ENCODE assay signal across 1 cellular context in the genomic region with DNA sequence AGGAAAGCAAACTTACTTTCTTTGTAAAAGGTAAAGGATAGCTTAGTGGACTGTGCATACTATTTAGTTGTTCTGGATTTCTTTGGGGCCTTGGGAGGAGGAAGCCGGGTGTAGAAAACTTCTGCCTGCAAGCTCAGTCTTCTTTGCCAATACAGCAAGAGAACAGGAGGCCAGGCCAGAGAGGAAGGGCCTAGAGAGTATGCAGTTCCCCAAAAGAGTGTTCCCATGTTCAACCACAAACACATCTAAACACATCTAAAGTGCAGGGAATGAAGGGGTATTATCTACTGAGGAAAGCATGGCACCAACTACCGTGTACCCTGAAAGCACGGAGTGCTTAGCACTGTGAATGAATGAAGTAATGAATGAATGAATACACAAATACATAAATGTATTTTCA.
TF ChIP-seq lines count a peak whose summit lies in the region.

No MANE protein-coding gene starts in this region.

TF ChIP-seq in GM23338, 12 proteins besides CTCF, POLR2A, EP300 and RAD21 (continued from another document):
- TF ChIP-seq, protein P1, sequence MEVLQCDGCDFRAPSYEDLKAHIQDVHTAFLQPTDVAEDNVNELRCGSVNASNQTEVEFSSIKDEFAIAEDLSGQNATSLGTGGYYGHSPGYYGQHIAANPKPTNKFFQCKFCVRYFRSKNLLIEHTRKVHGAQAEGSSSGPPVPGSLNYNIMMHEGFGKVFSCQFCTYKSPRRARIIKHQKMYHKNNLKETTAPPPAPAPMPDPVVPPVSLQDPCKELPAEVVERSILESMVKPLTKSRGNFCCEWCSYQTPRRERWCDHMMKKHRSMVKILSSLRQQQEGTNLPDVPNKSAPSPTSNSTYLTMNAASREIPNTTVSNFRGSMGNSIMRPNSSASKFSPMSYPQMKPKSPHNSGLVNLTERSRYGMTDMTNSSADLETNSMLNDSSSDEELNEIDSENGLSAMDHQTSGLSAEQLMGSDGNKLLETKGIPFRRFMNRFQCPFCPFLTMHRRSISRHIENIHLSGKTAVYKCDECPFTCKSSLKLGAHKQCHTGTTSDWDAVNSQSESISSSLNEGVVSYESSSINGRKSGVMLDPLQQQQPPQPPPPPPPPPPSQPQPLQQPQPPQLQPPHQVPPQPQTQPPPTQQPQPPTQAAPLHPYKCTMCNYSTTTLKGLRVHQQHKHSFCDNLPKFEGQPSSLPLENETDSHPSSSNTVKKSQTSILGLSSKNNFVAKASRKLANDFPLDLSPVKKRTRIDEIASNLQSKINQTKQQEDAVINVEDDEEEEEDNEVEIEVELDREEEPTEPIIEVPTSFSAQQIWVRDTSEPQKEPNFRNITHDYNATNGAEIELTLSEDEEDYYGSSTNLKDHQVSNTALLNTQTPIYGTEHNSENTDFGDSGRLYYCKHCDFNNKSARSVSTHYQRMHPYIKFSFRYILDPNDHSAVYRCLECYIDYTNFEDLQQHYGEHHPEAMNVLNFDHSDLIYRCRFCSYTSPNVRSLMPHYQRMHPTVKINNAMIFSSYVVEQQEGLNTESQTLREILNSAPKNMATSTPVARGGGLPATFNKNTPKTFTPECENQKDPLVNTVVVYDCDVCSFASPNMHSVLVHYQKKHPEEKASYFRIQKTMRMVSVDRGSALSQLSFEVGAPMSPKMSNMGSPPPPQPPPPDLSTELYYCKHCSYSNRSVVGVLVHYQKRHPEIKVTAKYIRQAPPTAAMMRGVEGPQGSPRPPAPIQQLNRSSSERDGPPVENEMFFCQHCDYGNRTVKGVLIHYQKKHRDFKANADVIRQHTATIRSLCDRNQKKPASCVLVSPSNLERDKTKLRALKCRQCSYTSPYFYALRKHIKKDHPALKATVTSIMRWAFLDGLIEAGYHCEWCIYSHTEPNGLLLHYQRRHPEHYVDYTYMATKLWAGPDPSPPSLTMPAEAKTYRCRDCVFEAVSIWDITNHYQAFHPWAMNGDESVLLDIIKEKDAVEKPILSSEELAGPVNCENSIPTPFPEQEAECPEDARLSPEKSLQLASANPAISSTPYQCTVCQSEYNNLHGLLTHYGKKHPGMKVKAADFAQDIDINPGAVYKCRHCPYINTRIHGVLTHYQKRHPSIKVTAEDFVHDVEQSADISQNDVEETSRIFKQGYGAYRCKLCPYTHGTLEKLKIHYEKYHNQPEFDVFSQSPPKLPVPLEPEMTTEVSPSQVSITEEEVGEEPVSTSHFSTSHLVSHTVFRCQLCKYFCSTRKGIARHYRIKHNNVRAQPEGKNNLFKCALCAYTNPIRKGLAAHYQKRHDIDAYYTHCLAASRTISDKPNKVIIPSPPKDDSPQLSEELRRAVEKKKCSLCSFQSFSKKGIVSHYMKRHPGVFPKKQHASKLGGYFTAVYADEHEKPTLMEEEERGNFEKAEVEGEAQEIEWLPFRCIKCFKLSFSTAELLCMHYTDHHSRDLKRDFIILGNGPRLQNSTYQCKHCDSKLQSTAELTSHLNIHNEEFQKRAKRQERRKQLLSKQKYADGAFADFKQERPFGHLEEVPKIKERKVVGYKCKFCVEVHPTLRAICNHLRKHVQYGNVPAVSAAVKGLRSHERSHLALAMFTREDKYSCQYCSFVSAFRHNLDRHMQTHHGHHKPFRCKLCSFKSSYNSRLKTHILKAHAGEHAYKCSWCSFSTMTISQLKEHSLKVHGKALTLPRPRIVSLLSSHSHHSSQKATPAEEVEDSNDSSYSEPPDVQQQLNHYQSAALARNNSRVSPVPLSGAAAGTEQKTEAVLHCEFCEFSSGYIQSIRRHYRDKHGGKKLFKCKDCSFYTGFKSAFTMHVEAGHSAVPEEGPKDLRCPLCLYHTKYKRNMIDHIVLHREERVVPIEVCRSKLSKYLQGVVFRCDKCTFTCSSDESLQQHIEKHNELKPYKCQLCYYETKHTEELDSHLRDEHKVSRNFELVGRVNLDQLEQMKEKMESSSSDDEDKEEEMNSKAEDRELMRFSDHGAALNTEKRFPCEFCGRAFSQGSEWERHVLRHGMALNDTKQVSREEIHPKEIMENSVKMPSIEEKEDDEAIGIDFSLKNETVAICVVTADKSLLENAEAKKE (CRISPR knock-in tag; IDR thresholded peaks at IDR 0.05), result no peak
- TF ChIP-seq ZNF331 (CRISPR knock-in tag; IDR thresholded peaks at IDR 0.05; ENCODE audit: low read depth), result no peak
- no peak for TF ChIP-seq EZH2 (IDR thresholded peaks at IDR 0.05; ENCODE audit: low read depth, unreplicated experiment)
- no peak for TF ChIP-seq POLR2AphosphoS5 (IDR thresholded peaks at IDR 0.05; ENCODE audit: low read depth)
- TF ChIP-seq JUNB (IDR thresholded peaks at IDR 0.05; ENCODE audit: unreplicated experiment), result no peak
